12 cellular contexts compared by ENCODE assay signal in the genomic region with DNA sequence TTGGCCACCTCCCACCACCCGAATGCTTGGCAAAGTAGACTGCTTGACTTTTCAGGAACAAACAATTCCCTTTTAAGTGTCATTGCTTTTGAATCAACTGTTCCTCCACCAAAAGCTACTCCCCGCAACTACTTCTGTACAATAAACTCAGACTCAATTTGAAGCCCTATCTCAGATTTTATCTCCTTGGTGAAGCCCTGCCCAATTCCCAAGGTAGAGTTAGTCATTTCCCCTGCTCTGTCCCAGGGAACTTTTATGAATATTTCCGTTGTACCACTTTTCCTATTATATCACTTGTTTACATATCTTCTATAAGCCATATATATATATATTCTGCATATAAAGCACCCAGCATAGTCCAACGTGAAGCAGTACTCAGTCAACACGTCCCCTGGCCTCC.
"Had no signal": no experiment of that assay in that cellular context is flagged by ENCODE, and none has a peak within 500 bp of the region (broad histone marks: within the 10 kb centered on the region; RNA-seq: fewer than 3 reads in every experiment).

No MANE protein-coding gene starts in this region.

- H3K4me1 Mint-ChIP-seq: stimulated activated memory B cell treated with anti-CD40 and anti-IgM and Interleukin-4, amounts not matched to agents 10 μg/mL and 1 μg/mL and 100 μg/mL, for 72 hours had no signal

- H3K4me1 ChIP-seq: upper lobe of left lung had no signal

- H3K27me3 ChIP-seq: upper lobe of left lung had no signal

- H3K4me2 ChIP-seq: smooth muscle cell had no signal

- H3K27me3 Mint-ChIP-seq: stimulated activated memory B cell treated with anti-CD40 and anti-IgM and Interleukin-4, amounts not matched to agents 10 μg/mL and 1 μg/mL and 100 μg/mL, for 72 hours had no signal

- H3K4me3 ChIP-seq: smooth muscle cell, upper lobe of left lung had no signal

- DNase-seq: activated CD4-positive, alpha-beta T cell treated with anti-CD3 and anti-CD28 coated beads, Interleukin-2, amount 50 U/mL, for 48 hours; activated CD4-positive, CD25-positive, alpha-beta regulatory T cell; activated naive CD4-positive, alpha-beta T cell treated with anti-CD3 and anti-CD28 coated beads for 36 hours; substantia nigra; T-helper 2 cell; upper lobe of left lung had no signal

- H3K27ac Mint-ChIP-seq: activated naive CD4-positive, alpha-beta T cell treated with anti-CD3 and anti-CD28 coated beads for 36 hours; stimulated activated memory B cell treated with anti-CD40 and anti-IgM and Interleukin-4, amounts not matched to agents 10 μg/mL and 1 μg/mL and 100 μg/mL, for 72 hours had no signal

- FAIRE-seq: bronchial epithelial cell, frontal cortex, keratinocyte, TTC549 had no signal

- H3K36me3 ChIP-seq: upper lobe of left lung had no signal

- H3K27ac ChIP-seq: upper lobe of left lung had no signal

- H3K4me3 Mint-ChIP-seq: activated naive CD4-positive, alpha-beta T cell treated with anti-CD3 and anti-CD28 coated beads for 36 hours; stimulated activated memory B cell treated with anti-CD40 and anti-IgM and Interleukin-4, amounts not matched to agents 10 μg/mL and 1 μg/mL and 100 μg/mL, for 72 hours had no signal

- H3K9me3 ChIP-seq: upper lobe of left lung had no signal
